Comparison of ENCODE assay signal across 9 cellular contexts in the genomic region with DNA sequence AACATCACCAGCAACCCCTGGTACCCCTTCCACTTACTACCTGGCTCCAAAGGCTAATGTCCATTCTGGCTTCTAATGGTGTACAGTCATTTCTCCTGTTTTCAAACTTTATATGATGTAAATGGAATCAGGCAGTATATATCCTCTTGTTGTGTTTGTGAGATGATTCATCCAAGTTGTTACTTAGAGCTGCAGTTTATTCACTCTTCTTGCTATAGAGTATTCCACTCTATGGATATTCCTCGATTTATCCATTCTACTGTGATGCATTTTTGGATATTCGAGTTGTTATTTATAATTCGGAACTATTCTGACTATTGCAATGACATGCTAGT. TPM values are rescaled to one million over a fixed set of nuclear protein-coding genes. Genes with fewer than 3 reads are reported as not detected.
DNase-seq lines count a peak whose midpoint lies in the region; ATAC-seq and TF ChIP-seq lines count a peak whose summit lies in the region.
"Had no signal": no experiment of that assay in that cellular context is flagged by ENCODE, and none has a peak within 500 bp of the region (broad histone marks: within the 10 kb centered on the region; RNA-seq: fewer than 3 reads in every experiment).

No MANE protein-coding gene starts in this region.

- peak; percentile 21 to 32 for ATAC-seq in activated T-cell treated with anti-CD3 and anti-CD28 coated beads, Interleukin-2, amount 50 U/mL, for 72 hours (replicated peaks in 1 of 2)
- ATAC-seq in stimulated activated naive CD8-positive, alpha-beta T cell treated with anti-CD3 and anti-CD28 coated beads, Interleukin-15, amount 100 ng/mL, for 72 hours: peak; percentile 31

- H3K4me1 Mint-ChIP-seq in activated T-cell treated with anti-CD3 and anti-CD28 coated beads, Interleukin-2, amount 50 U/mL, for 72 hours (ENCODE audit: low read depth): peaks cover 89% of the 10 kb centered on the region
- peaks cover 87% of the 10 kb centered on the region for H3K4me1 Mint-ChIP-seq in T-helper 1 cell treated with Interleukin-12 subunit alpha and Interleukin-12 subunit beta and Interleukin-4 antibody, amounts not matched to agents 30 μg/mL and 1 μg/mL, for 36 hours (ENCODE audit: low read depth)
- H3K4me1 Mint-ChIP-seq in stimulated activated naive CD8-positive, alpha-beta T cell treated with anti-CD3 and anti-CD28 coated beads, Interleukin-15, amount 100 ng/mL, for 72 hours: peaks cover 97% of the 10 kb centered on the region

- peaks cover 0 to 1% of the 10 kb centered on the region in 2 donors for H3K9me3 Mint-ChIP-seq in activated T-cell treated with anti-CD3 and anti-CD28 coated beads, Interleukin-2, amount 50 U/mL, for 72 hours
- H3K9me3 Mint-ChIP-seq in T-helper 1 cell treated with Interleukin-12 subunit alpha and Interleukin-12 subunit beta and Interleukin-4 antibody, amounts not matched to agents 30 μg/mL and 1 μg/mL, for 36 hours: no peaks in the 10 kb centered on the region
- peaks cover 6 to 7% of the 10 kb centered on the region in 2 donors for H3K9me3 Mint-ChIP-seq in stimulated activated naive CD8-positive, alpha-beta T cell treated with anti-CD3 and anti-CD28 coated beads, Interleukin-15, amount 100 ng/mL, for 72 hours

- H3K4me3 Mint-ChIP-seq in activated T-cell treated with anti-CD3 and anti-CD28 coated beads, Interleukin-2, amount 50 U/mL, for 72 hours: peak overlapping the region; percentile 77 to 81
- peak overlapping the region; percentile 77 for H3K4me3 Mint-ChIP-seq in T-helper 1 cell treated with Interleukin-12 subunit alpha and Interleukin-12 subunit beta and Interleukin-4 antibody, amounts not matched to agents 30 μg/mL and 1 μg/mL, for 36 hours
- peak overlapping the region; percentile 70 for H3K4me3 Mint-ChIP-seq in stimulated activated naive CD8-positive, alpha-beta T cell treated with anti-CD3 and anti-CD28 coated beads, Interleukin-15, amount 100 ng/mL, for 72 hours

- H3K4me3 ChIP-seq in fibroblast of mammary gland (ENCODE audit: control insufficient read depth, low read depth, low read length): no peak overlapping the region

- H3K27me3 Mint-ChIP-seq in activated T-cell treated with anti-CD3 and anti-CD28 coated beads, Interleukin-2, amount 50 U/mL, for 72 hours (ENCODE audit: low read depth): peaks cover 15% of the 10 kb centered on the region
- no peaks in the 10 kb centered on the region for H3K27me3 Mint-ChIP-seq in T-helper 1 cell treated with Interleukin-12 subunit alpha and Interleukin-12 subunit beta and Interleukin-4 antibody, amounts not matched to agents 30 μg/mL and 1 μg/mL, for 36 hours (ENCODE audit: low read depth)
- H3K27me3 Mint-ChIP-seq in stimulated activated naive CD8-positive, alpha-beta T cell treated with anti-CD3 and anti-CD28 coated beads, Interleukin-15, amount 100 ng/mL, for 72 hours: no peaks in the 10 kb centered on the region

- DNase-seq in activated T-cell treated with anti-CD3 and anti-CD28 coated beads, Interleukin-2, amount 50 U/mL, for 72 hours: no peak
- DNase-seq in activated T-cell treated with anti-CD3 and anti-CD28 coated beads for 4 hours (no peak), fibroblast of mammary gland (ENCODE audit: low read depth) (peak; percentile 60), SKM-1 (lab: John Stamatoyannopoulos, UW; ENCODE audit: unreplicated experiment) (no peak)
- DNase-seq in stimulated activated naive CD8-positive, alpha-beta T cell treated with anti-CD3 and anti-CD28 coated beads, Interleukin-15, amount 100 ng/mL, for 72 hours: no peak
- no peak for DNase-seq in effector CD4-positive, alpha-beta T cell
- no peak for DNase-seq in NK-92 treated with Interleukin-12 subunit alpha and Interleukin-12 subunit beta, amount 100 ng/mL, for 24 hours (lab: John Stamatoyannopoulos, UW)
- DNase-seq: nucleus accumbens had no signal

- H3K36me3 Mint-ChIP-seq in activated T-cell treated with anti-CD3 and anti-CD28 coated beads, Interleukin-2, amount 50 U/mL, for 72 hours (ENCODE audit: insufficient read depth in 2 of 2): peaks cover 10 to 22% of the 10 kb centered on the region in 2 donors
- H3K36me3 Mint-ChIP-seq in T-helper 1 cell treated with Interleukin-12 subunit alpha and Interleukin-12 subunit beta and Interleukin-4 antibody, amounts not matched to agents 30 μg/mL and 1 μg/mL, for 36 hours (ENCODE audit: low read depth): peaks cover 67% of the 10 kb centered on the region

- TF ChIP-seq CTCF in fibroblast of mammary gland (conservative IDR thresholded peaks at IDR 0.05; ENCODE audit: control insufficient read depth, insufficient read depth, low read depth, low read length): no peak

- H3K27ac Mint-ChIP-seq in activated T-cell treated with anti-CD3 and anti-CD28 coated beads, Interleukin-2, amount 50 U/mL, for 72 hours: peak overlapping the region; percentile 99
- H3K27ac Mint-ChIP-seq in T-helper 1 cell treated with Interleukin-12 subunit alpha and Interleukin-12 subunit beta and Interleukin-4 antibody, amounts not matched to agents 30 μg/mL and 1 μg/mL, for 36 hours: peak overlapping the region; percentile 100
- peak overlapping the region; percentile 99 for H3K27ac Mint-ChIP-seq in stimulated activated naive CD8-positive, alpha-beta T cell treated with anti-CD3 and anti-CD28 coated beads, Interleukin-15, amount 100 ng/mL, for 72 hours

RNA-seq across cellular contexts. Expression of gene IRF1, which starts 32.4 kb away (rescaled TPM):
- total RNA-seq in activated T-cell treated with anti-CD3 and anti-CD28 coated beads, Interleukin-2, amount 50 U/mL, for 72 hours: 100 to 1,000 TPM; 212 to 226 TPM
